In the genomic region with DNA sequence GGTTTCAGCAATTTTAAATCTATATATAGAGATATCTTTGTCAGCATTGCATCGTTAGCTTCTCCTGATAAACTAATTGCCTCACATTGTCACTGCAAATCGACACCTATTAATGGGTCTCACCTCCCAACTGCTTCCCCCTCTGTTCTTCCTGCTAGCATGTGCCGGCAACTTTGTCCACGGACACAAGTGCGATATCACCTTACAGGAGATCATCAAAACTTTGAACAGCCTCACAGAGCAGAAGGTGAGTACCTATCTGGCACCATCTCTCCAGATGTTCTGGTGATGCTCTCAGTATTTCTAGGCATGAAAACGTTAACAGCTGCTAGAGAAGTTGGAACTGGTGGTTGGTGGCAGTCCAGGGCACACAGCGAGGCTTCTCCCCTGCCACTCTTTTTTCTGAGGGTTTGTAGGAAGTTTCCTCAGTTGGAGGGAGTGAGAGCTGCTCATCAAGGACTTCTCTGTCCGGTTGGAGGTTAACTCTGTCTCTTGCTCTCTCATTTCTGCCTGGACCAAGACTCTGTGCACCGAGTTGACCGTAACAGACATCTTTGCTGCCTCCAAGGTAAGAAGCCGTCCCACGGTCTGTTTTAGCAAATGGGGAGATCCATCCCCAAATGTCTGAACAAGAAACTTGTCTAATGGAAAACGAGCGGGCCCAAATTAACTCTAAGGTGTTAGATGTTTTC, we compare ENCODE assay signal across 14 cellular contexts. TPM values are rescaled to one million over a fixed set of nuclear protein-coding genes. Genes with fewer than 3 reads are reported as not detected.
DNase-seq lines count a peak whose midpoint lies in the region; ATAC-seq, FAIRE-seq and TF ChIP-seq lines count a peak whose summit lies in the region.
"Had no signal": no experiment of that assay in that cellular context is flagged by ENCODE, and none has a peak within 500 bp of the region (broad histone marks: within the 10 kb centered on the region; RNA-seq: fewer than 3 reads in every experiment).

A gene (plus strand): TSS at position 51 of the 692 bp plus-strand sequence. CDS start 62 bp downstream, at position 113.

- H4K20me1 ChIP-seq in HepG2 (ENCODE audit: insufficient read depth, low read length): no peaks in the 10 kb centered on the region

- peaks cover 1 to 17% of the 10 kb centered on the region in 2 experiments; a peak in 4 of 5 replicates for H3K27me3 ChIP-seq in HepG2 (ENCODE audit: control insufficient read depth in 1 of 2, insufficient read depth in 2 of 2, low read length in 2 of 2)
- no peaks in the 10 kb centered on the region for H3K27me3 ChIP-seq in right lobe of liver
- H3K27me3 ChIP-seq in vagina: no peaks in the 10 kb centered on the region
- peaks cover 5% of the 10 kb centered on the region for H3K27me3 ChIP-seq in left ventricle myocardium inferior (ENCODE audit: low read depth)

- no peak for TF ChIP-seq RAD21 in HepG2 (CRISPR knock-in tag; IDR thresholded peaks at IDR 0.05)

- H3K9me3 ChIP-seq in HepG2 (ENCODE audit: low read length) (no peaks in the 10 kb centered on the region), right lobe of liver (no peaks in the 10 kb centered on the region), T-helper 17 cell (ENCODE audit: control insufficient read depth, low read length, poor library complexity, severe bottlenecking) (no peaks in the 10 kb centered on the region), vagina (no peaks in the 10 kb centered on the region), left ventricle myocardium inferior (replicated peaks) (no peaks in the 10 kb centered on the region)

- CTCF ChIA-PET in HepG2 (lab: Yijun Ruan, JAX; ENCODE audit: low intra/inter-chr PET ratio, low total read pairs): no interaction called here

- H3K9ac ChIP-seq in HepG2 (ENCODE audit: insufficient read depth, low read depth, low read length): no peak within 1 kb of the TSS; the same call in 1 of the 2 replicates

- no peaks in the 10 kb centered on the region for H3K4me1 Mint-ChIP-seq in T-helper 17 cell

- H3K4me3 Mint-ChIP-seq in T-helper 17 cell: peak within 1 kb of the TSS; percentile 39
- H3K4me3 Mint-ChIP-seq: H9 had no signal

- DNase-seq in HepG2 (ENCODE audit: low spot score) (no peak), right lobe of liver (no peak), T-helper 17 cell (no peak), fibroblast of pulmonary artery (ENCODE audit: low read depth) (no peak), vagina (ENCODE audit: extremely low spot score in 2 of 2) (peak in 1 of 2 donors; percentile 72), hepatic stellate cell (ENCODE audit: low spot score) (no peak), left ventricle myocardium inferior (no peak)
- DNase-seq: H9, NCI-H187 treated with DMSO at 0.1 percent for 48 hours, nucleus accumbens, SHP77 treated with DMSO at 0.1 percent for 48 hours had no signal

- H3K4me2 ChIP-seq in HepG2 (ENCODE audit: low read depth, low read length): peak within 1 kb of the TSS; percentile 73

- in situ Hi-C loops in HepG2 (cut with HindIII; ENCODE audit: extremely low pct_ligation_motif_present, low pct_unique_long_range_greater_than_20kb): loop anchor here (25.0 kb wide), 1 partner anchor 287 kb away; no protein-coding TSS in a partner anchor

- intact Hi-C loops in HepG2 (cut with micrococcal nuclease; ENCODE audit: unreplicated experiment) (loop anchor here (10.0 kb wide), 1 partner anchor 59 kb away; no protein-coding TSS in a partner anchor), right lobe of liver (cut with DNase I) (no loop called here), vagina (cut with DNase I) (no loop called here), left ventricle myocardium inferior (cut with micrococcal nuclease) (no loop called here)

- no peak for FAIRE-seq in HepG2 (lab: Jason Lieb, UNC)

- H3K4me3 ChIP-seq in HepG2 (replicated peaks in 1 of 3; ENCODE audit: insufficient read depth in 1 of 3, low read depth in 2 of 3, low read length in 3 of 3): peak within 1 kb of the TSS in 2 of 3 experiments; percentile 23 to 36; a peak in 3 of 6 replicates
- no peak within 1 kb of the TSS for H3K4me3 ChIP-seq in right lobe of liver
- peak within 1 kb of the TSS; percentile 26 for H3K4me3 ChIP-seq in fibroblast of pulmonary artery (replicated peaks; ENCODE audit: low read depth, low read length)
- H3K4me3 ChIP-seq in vagina: peak within 1 kb of the TSS in 1 of 2 donors; percentile 4
- no peak within 1 kb of the TSS for H3K4me3 ChIP-seq in left ventricle myocardium inferior

- TF ChIP-seq EP300 in HepG2 (IDR thresholded peaks at IDR 0.05; ENCODE audit: low read depth in 2 of 2, low read length in 2 of 2) (no peak), HepG2 (CRISPR knock-in tag; IDR thresholded peaks at IDR 0.05; ENCODE audit: borderline replicate concordance) (no peak)

- BruUV-seq in HepG2 (replicated peaks; lab: Mats Ljungman, UMichigan): no TSS peak

- H3K79me2 ChIP-seq in HepG2 (ENCODE audit: insufficient read depth, low read length): no peaks in the 10 kb centered on the region

- WGBS in HepG2 (ENCODE audit: low lambda C conversion rate): 57% methylated on average over 14 of the region's 14 CpGs
- WGBS in right lobe of liver (ENCODE audit: insufficient coverage, low coverage, low lambda C conversion rate, missing lambda C conversion rate): 77% methylated on average over 12 of the region's 14 CpGs

- peaks cover 4% of the 10 kb centered on the region for H3K27me3 Mint-ChIP-seq in T-helper 17 cell

- no peak for TF ChIP-seq CTCF in HepG2 (CRISPR knock-in tag; IDR thresholded peaks at IDR 0.05)
- TF ChIP-seq CTCF in right lobe of liver (IDR thresholded peaks at IDR 0.05): no peak
- TF ChIP-seq CTCF in fibroblast of pulmonary artery (IDR thresholded peaks at IDR 0.05; ENCODE audit: low read length, missing control alignments): no peak
- no peak for TF ChIP-seq CTCF in vagina (IDR thresholded peaks at IDR 0.05)
- no peak for TF ChIP-seq CTCF in left ventricle myocardium inferior (IDR thresholded peaks at IDR 0.05; ENCODE audit: borderline replicate concordance)

- H3K4me1 ChIP-seq in HepG2 (ENCODE audit: insufficient read depth, low read length) (peaks cover 35% of the 10 kb centered on the region), right lobe of liver (no peaks in the 10 kb centered on the region), vagina (peaks cover 26% of the 10 kb centered on the region), left ventricle myocardium inferior (no peaks in the 10 kb centered on the region)

- no peak within 1 kb of the TSS for H2AFZ ChIP-seq in HepG2 (ENCODE audit: low read length)

- no peak within 1 kb of the TSS for H3K27ac ChIP-seq in HepG2 (ENCODE audit: extremely low read length, insufficient read depth, low read length)
- no peak within 1 kb of the TSS for H3K27ac ChIP-seq in right lobe of liver
- H3K27ac ChIP-seq in vagina: peak within 1 kb of the TSS; percentile 57
- no peak within 1 kb of the TSS for H3K27ac ChIP-seq in left ventricle myocardium inferior (replicated peaks)
- H3K27ac ChIP-seq: C4-2B had no signal

- no peak for TF ChIP-seq POLR2A in HepG2 (IDR thresholded peaks at IDR 0.05; ENCODE audit: insufficient read depth in 1 of 2, low read depth in 2 of 2, low read length in 2 of 2)
- no peak for TF ChIP-seq POLR2A in right lobe of liver (IDR thresholded peaks at IDR 0.05)
- no peak for TF ChIP-seq POLR2A in vagina (IDR thresholded peaks at IDR 0.05)

- no peaks in the 10 kb centered on the region for H3K36me3 ChIP-seq in HepG2 (replicated peaks in 1 of 2; ENCODE audit: control insufficient read depth in 1 of 2, insufficient read depth in 2 of 2, low read length in 2 of 2)
- no peaks in the 10 kb centered on the region for H3K36me3 ChIP-seq in right lobe of liver
- H3K36me3 ChIP-seq in vagina: no peaks in the 10 kb centered on the region
- no peaks in the 10 kb centered on the region for H3K36me3 ChIP-seq in left ventricle myocardium inferior

- peaks cover 3% of the 10 kb centered on the region for H3K36me3 Mint-ChIP-seq in T-helper 17 cell (ENCODE audit: low read depth)

- no peak for ATAC-seq in HepG2
- no peak for ATAC-seq in right lobe of liver
- no peak for ATAC-seq in T-helper 17 cell
- ATAC-seq in HG03139 (IDR thresholded peaks at IDR 0.05; ENCODE audit: unreplicated experiment): no peak

- peak within 1 kb of the TSS; percentile 51 for H3K27ac Mint-ChIP-seq in T-helper 17 cell

- POLR2A ChIA-PET in HepG2 (lab: Yijun Ruan, JAX): interaction anchor here (1.2 kb wide), 1 partner anchor 133 kb away, joined by 3 read pairs; no protein-coding TSS in a partner anchor

RNA-seq across cellular contexts. Expression of the gene that starts here (rescaled TPM):
- not detected in 2 replicates for total RNA-seq in HepG2 (2016; rRNA removed; fragmentation: Illumina TruSeq; extraction: Trizol)
- total RNA-seq in HepG2 (2016; cell fraction: cytosol; rRNA removed; fragmentation: Illumina TruSeq; extraction: Trizol; ENCODE audit: low read depth): not detected in 2 replicates
- total RNA-seq in HepG2 (2016; cell fraction: insoluble cytoplasmic fraction; rRNA removed; fragmentation: Illumina TruSeq; extraction: Trizol): not detected in 2 replicates
- not detected in 2 replicates for total RNA-seq in HepG2 (2016; cell fraction: membrane; rRNA removed; fragmentation: Illumina TruSeq; extraction: Trizol)
- total RNA-seq in HepG2 (2016; cell fraction: nucleus; rRNA removed; fragmentation: Illumina TruSeq; extraction: Trizol): not detected in 2 replicates
- polyA plus RNA-seq in HepG2 (2011; rRNA removed): not detected in 2 replicates
- polyA plus RNA-seq in HepG2 (2011; cell fraction: cytosol; rRNA removed): not detected in 2 replicates
- not detected in 2 replicates for polyA plus RNA-seq in HepG2 (2011; cell fraction: nucleus; rRNA removed)
- not detected in 2 replicates for polyA plus RNA-seq in HepG2 (2012)
- polyA plus RNA-seq in HepG2 (2016; cell fraction: cytosol; fragmentation: Illumina TruSeq; extraction: Trizol; ENCODE audit: low read depth): not detected in 2 replicates
- polyA plus RNA-seq in HepG2 (2016; cell fraction: insoluble cytoplasmic fraction; fragmentation: Illumina TruSeq; extraction: Trizol; ENCODE audit: low read depth): not detected in 2 replicates
- not detected in 2 replicates for polyA plus RNA-seq in HepG2 (2016; cell fraction: membrane; fragmentation: Illumina TruSeq; extraction: Trizol; ENCODE audit: low read depth)
- polyA plus RNA-seq in HepG2 (2016; cell fraction: nucleus; fragmentation: Illumina TruSeq; extraction: Trizol; ENCODE audit: insufficient read depth, low read depth): not detected in 2 replicates
- not detected in 2 replicates for polyA minus RNA-seq in HepG2 (2011; rRNA and poly(A)+ RNA removed; ENCODE audit: low replicate concordance)
- polyA minus RNA-seq in HepG2 (2011; cell fraction: cytosol; rRNA and poly(A)+ RNA removed): not detected in 2 replicates
- not detected in 2 replicates for polyA minus RNA-seq in HepG2 (2011; cell fraction: nucleus; rRNA and poly(A)+ RNA removed)
- total RNA-seq in right lobe of liver: not detected
- not detected for total RNA-seq in T-helper 17 cell
- not detected for total RNA-seq in vagina
- not detected for total RNA-seq in left ventricle myocardium inferior
- total RNA-seq: dermis blood vessel endothelial cell, H9 had no signal

Comparison
In these comparisons a context has a peak if more than half of its experiments do, and no peak if none do; other contexts are left out.
1. H3K4me3 ChIP-seq: peak in HepG2 (2 of 3) and fibroblast of pulmonary artery (single experiment); none in right lobe of liver (0 of 3) and left ventricle myocardium inferior (single experiment).